Comparison of ENCODE assay signal across 11 cellular contexts in the genomic region with DNA sequence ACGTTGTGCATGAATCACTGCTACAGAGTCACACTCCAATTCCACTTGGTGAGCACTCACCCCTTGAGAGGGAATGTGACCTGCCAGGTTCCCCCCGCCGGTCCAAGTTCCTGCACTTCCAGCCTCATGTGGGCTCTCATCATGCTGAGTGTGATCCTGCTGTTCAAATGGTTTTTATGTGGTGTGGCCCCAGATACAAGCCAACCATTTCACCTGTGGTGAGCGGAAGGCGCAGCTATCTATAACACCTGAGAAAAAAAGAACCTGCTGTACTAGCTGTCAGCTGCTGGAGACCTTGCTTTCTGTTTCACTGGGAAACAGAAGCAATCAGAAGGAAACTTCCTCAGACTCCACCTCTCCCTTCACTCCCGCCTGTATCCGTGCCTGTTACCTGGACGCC.
DNase-seq lines count a peak whose midpoint lies in the region; ATAC-seq and TF ChIP-seq lines count a peak whose summit lies in the region.
"Had no signal": no experiment of that assay in that cellular context is flagged by ENCODE, and none has a peak within 500 bp of the region (broad histone marks: within the 10 kb centered on the region; RNA-seq: fewer than 3 reads in every experiment).

No MANE protein-coding gene starts in this region.

- peak overlapping the region; percentile 32; the same call in 1 of the 2 replicates for H3K27ac ChIP-seq in BLaER1
- H3K27ac ChIP-seq in tibial artery: no peak overlapping the region

- H3K4me2 ChIP-seq in BLaER1: no peak overlapping the region

- ATAC-seq in HG03095 (IDR thresholded peaks at IDR 0.05; ENCODE audit: unreplicated experiment): peak; percentile 45
- ATAC-seq in HG02759 (IDR thresholded peaks at IDR 0.05; ENCODE audit: unreplicated experiment): no peak
- ATAC-seq: left lobe of liver had no signal

- peaks cover 7% of the 10 kb centered on the region for H3K9me3 Mint-ChIP-seq in activated naive CD4-positive, alpha-beta T cell treated with anti-CD3 and anti-CD28 coated beads, Interleukin-2, amount 10 ng/mL, durations not matched to agents 7 days and 5 days

- H3K9me3 ChIP-seq in BLaER1 (no peaks in the 10 kb centered on the region), mononuclear cell (ENCODE audit: low read depth, low read length) (no peaks in the 10 kb centered on the region), tibial artery (no peaks in the 10 kb centered on the region)

- H3K4me3 Mint-ChIP-seq in activated naive CD4-positive, alpha-beta T cell treated with anti-CD3 and anti-CD28 coated beads, Interleukin-2, amount 10 ng/mL, durations not matched to agents 7 days and 5 days: peak overlapping the region; percentile 81

- no peaks in the 10 kb centered on the region for H4K20me1 ChIP-seq in BLaER1

- H3K27me3 Mint-ChIP-seq in activated naive CD4-positive, alpha-beta T cell treated with anti-CD3 and anti-CD28 coated beads, Interleukin-2, amount 10 ng/mL, durations not matched to agents 7 days and 5 days: no peaks in the 10 kb centered on the region

- H3K9ac ChIP-seq in BLaER1: no peak overlapping the region

- no peaks in the 10 kb centered on the region for H3K27me3 ChIP-seq in BLaER1
- no peaks in the 10 kb centered on the region for H3K27me3 ChIP-seq in mononuclear cell (ENCODE audit: insufficient read depth, low read length)
- H3K27me3 ChIP-seq in tibial artery: no peaks in the 10 kb centered on the region

- TF ChIP-seq CTCF in tibial artery (IDR thresholded peaks at IDR 0.05): no peak

- H3K4me1 ChIP-seq in BLaER1: peaks cover 76% of the 10 kb centered on the region
- H3K4me1 ChIP-seq in mononuclear cell (ENCODE audit: insufficient read depth, low read length): peaks cover 37% of the 10 kb centered on the region
- H3K4me1 ChIP-seq in tibial artery: no peaks in the 10 kb centered on the region

- CTCF ChIA-PET in activated naive CD4-positive, alpha-beta T cell treated with anti-CD3 and anti-CD28 coated beads, Interleukin-2, amount 10 ng/mL, durations not matched to agents 7 days and 5 days (lab: Charles Lee): interaction anchor here (1.2 to 15.1 kb wide), 3 partner anchors 10 to 77 kb away, joined by 3 to 715 read pairs (median 15); partner anchors contain the start of gene ID3

- DNase-seq in activated naive CD4-positive, alpha-beta T cell treated with anti-CD3 and anti-CD28 coated beads, Interleukin-2, amount 10 ng/mL, durations not matched to agents 7 days and 5 days: peak; percentile 42
- DNase-seq in tibial artery (no peak), iPS-NIHi11 (ENCODE audit: low spot score) (no peak), NCI-H2196 (lab: John Stamatoyannopoulos, UW; ENCODE audit: unreplicated experiment) (no peak)
- DNase-seq: cerebellar nuclear complex, NCI-H1092 had no signal

- peak overlapping the region; percentile 81 for H3K27ac Mint-ChIP-seq in activated naive CD4-positive, alpha-beta T cell treated with anti-CD3 and anti-CD28 coated beads, Interleukin-2, amount 10 ng/mL, durations not matched to agents 7 days and 5 days

- H3K4me1 Mint-ChIP-seq in activated naive CD4-positive, alpha-beta T cell treated with anti-CD3 and anti-CD28 coated beads, Interleukin-2, amount 10 ng/mL, durations not matched to agents 7 days and 5 days: peaks cover 58% of the 10 kb centered on the region

- H3K36me3 Mint-ChIP-seq in activated naive CD4-positive, alpha-beta T cell treated with anti-CD3 and anti-CD28 coated beads, Interleukin-2, amount 10 ng/mL, durations not matched to agents 7 days and 5 days: peaks cover 8% of the 10 kb centered on the region

- no peaks in the 10 kb centered on the region for H3K36me3 ChIP-seq in BLaER1
- H3K36me3 ChIP-seq in tibial artery: no peaks in the 10 kb centered on the region

- no peak overlapping the region for H3K4me3 ChIP-seq in BLaER1
- peak overlapping the region; percentile 24 for H3K4me3 ChIP-seq in mononuclear cell (ENCODE audit: low read length)
- H3K4me3 ChIP-seq in tibial artery: no peak overlapping the region

- intact Hi-C loops in tibial artery (cut with DNase I; ENCODE audit: low total_unique reads): no loop called here
